Comparison of ENCODE assay signal across 8 cellular contexts in genomic region chr10:84267503-84268126, GRCh38.
DNase-seq lines count a peak whose midpoint lies in the region; ATAC-seq and TF ChIP-seq lines count a peak whose summit lies in the region.

No MANE protein-coding gene starts in this region.

- DNase-seq in SW480 (ENCODE audit: low spot score) (peak; percentile 17), adipocyte (ENCODE audit: low read depth) (peak; percentile 67), iPS-NIHi11 (ENCODE audit: low spot score) (peak; percentile 67)
- DNase-seq in stimulated activated CD4-positive, alpha-beta T cell treated with anti-CD3 and anti-CD28 coated beads, TNF-alpha, amount 100 ng/mL, for 1 hour (ENCODE audit: low read depth in 3 of 3, low spot score in 1 of 3) = peak in 2 of 3 donors; percentile 13 to 57

- H3K4me3 ChIP-seq in adipocyte (ENCODE audit: low read length) = no peak overlapping the region

- peak; percentile 58 for ATAC-seq in HG03439 (IDR thresholded peaks at IDR 0.05; ENCODE audit: unreplicated experiment)
- no peak for ATAC-seq in GM18909 (IDR thresholded peaks at IDR 0.05; ENCODE audit: poor library complexity, unreplicated experiment)
- no peak for ATAC-seq in GM21447 (IDR thresholded peaks at IDR 0.05; ENCODE audit: unreplicated experiment)

- no peaks in the 10 kb centered on the region for H3K4me1 ChIP-seq in adipocyte (ENCODE audit: control insufficient read depth, insufficient read depth, low read length)

- TF ChIP-seq CTCF in GM12873 (IDR thresholded peaks at IDR 0.05; ENCODE audit: insufficient read depth, low read depth, low read length, missing control alignments) = peak; percentile 87

- no peaks in the 10 kb centered on the region for H3K9me3 ChIP-seq in adipocyte (ENCODE audit: control insufficient read depth, low read length)

- peaks cover 7% of the 10 kb centered on the region for H3K27me3 ChIP-seq in adipocyte (replicated peaks; ENCODE audit: control insufficient read depth, insufficient read depth, low read length)

- no peaks in the 10 kb centered on the region for H3K36me3 ChIP-seq in adipocyte (ENCODE audit: control insufficient read depth, insufficient read depth, low read length, severe bottlenecking)

- H3K9ac ChIP-seq in adipocyte (ENCODE audit: low read length) = no peak overlapping the region

Comparison
In these comparisons a context has a peak if more than half of its experiments do, and no peak if none do; other contexts are left out.
1. DNase-seq: peak in every context shown above with its lines; median percentile 67 in adipocyte; 67 in iPS-NIHi11; 35 in stimulated activated CD4-positive, alpha-beta T cell treated with anti-CD3 and anti-CD28 coated beads, TNF-alpha, amount 100 ng/mL, for 1 hour; 17 in SW480.